ENCODE assay signal across 2 cellular contexts in genomic region chr16:11334831-11335404, GRCh38.
TF ChIP-seq lines count a peak whose summit lies in the region.

No MANE protein-coding gene starts in this region.

TF ChIP-seq in IMR-90, 13 proteins besides CTCF, POLR2A, EP300 and RAD21:
- TF ChIP-seq SMC3 (IDR thresholded peaks at IDR 0.05; ENCODE audit: low read depth, low read length): no peak
- TF ChIP-seq FOS (IDR thresholded peaks at IDR 0.05; ENCODE audit: low read depth, low read length): no peak
- no peak for TF ChIP-seq NFE2L2 (IDR thresholded peaks at IDR 0.05; ENCODE audit: low read depth, low read length)
- no peak for TF ChIP-seq MXI1 (IDR thresholded peaks at IDR 0.05; ENCODE audit: borderline replicate concordance, low read depth, low read length)
- TF ChIP-seq ELK1 (IDR thresholded peaks at IDR 0.05; ENCODE audit: borderline replicate concordance, low read depth, low read length): no peak
- no peak for TF ChIP-seq USF2 (IDR thresholded peaks at IDR 0.05; ENCODE audit: low read depth, low read length)
- no peak for TF ChIP-seq CEBPB (IDR thresholded peaks at IDR 0.05; ENCODE audit: low read depth, low read length)
- no peak for TF ChIP-seq RFX5 (IDR thresholded peaks at IDR 0.05; ENCODE audit: low read depth, low read length)
- no peak for TF ChIP-seq CHD1 (IDR thresholded peaks at IDR 0.05; ENCODE audit: low read depth, low read length)
- TF ChIP-seq MAFK (IDR thresholded peaks at IDR 0.05; ENCODE audit: low read depth, low read length): no peak
- no peak for TF ChIP-seq RCOR1 (IDR thresholded peaks at IDR 0.05; ENCODE audit: insufficient replicate concordance, low read length)
- no peak for TF ChIP-seq MAZ (IDR thresholded peaks at IDR 0.05; ENCODE audit: borderline replicate concordance, low read depth, low read length)
- TF ChIP-seq BHLHE40 (IDR thresholded peaks at IDR 0.05; ENCODE audit: low read depth, low read length): no peak

TF ChIP-seq in K562, 482 proteins besides CTCF, POLR2A, EP300 and RAD21:
- TF ChIP-seq KAT8 (IDR thresholded peaks at IDR 0.05; ENCODE audit: low read depth) (no peak), RCOR1 (IDR thresholded peaks at IDR 0.05; ENCODE audit: borderline replicate concordance in 1 of 2, low read depth in 2 of 2, low read length in 2 of 2) (no peak), TRIM24 (IDR thresholded peaks at IDR 0.05) (peak; percentile 36 to 62; a peak in 3 of 4 replicates), KLF13 (tag; IDR thresholded peaks at IDR 0.05; ENCODE audit: borderline replicate concordance, low read depth) (no peak), XRCC4 (IDR thresholded peaks at IDR 0.05; ENCODE audit: extremely low read depth, insufficient read depth, insufficient read length) (no peak), U2AF1 (optimal IDR thresholded peaks at IDR 0.05; ENCODE audit: low read depth, low read length) (no peak), SAFB (IDR thresholded peaks at IDR 0.05; ENCODE audit: borderline replicate concordance, low read depth, low read length) (no peak), GTF2E2 (tag; IDR thresholded peaks at IDR 0.05) (no peak), TSC22D4 (tag; IDR thresholded peaks at IDR 0.05) (no peak), CBX3 (IDR thresholded peaks at IDR 0.05; ENCODE audit: borderline replicate concordance in 1 of 2, low read length in 2 of 2) (peak in 1 of 2 experiments; percentile 65; a peak in 1 of 3 replicates), TEAD1 (CRISPR knock-in tag; IDR thresholded peaks at IDR 0.05) (no peak), ZNF316 (IDR thresholded peaks at IDR 0.05) (peak; percentile 84), ZNF766 (CRISPR knock-in tag; conservative IDR thresholded peaks at IDR 0.05) (peak; percentile 98), C11orf30 (IDR thresholded peaks at IDR 0.05; ENCODE audit: low read depth) (no peak), FOSL1 (tag; conservative IDR thresholded peaks at IDR 0.05) (no peak), DIDO1 (tag; IDR thresholded peaks at IDR 0.05; ENCODE audit: low read depth) (no peak), HOXB6 (CRISPR knock-in tag; IDR thresholded peaks at IDR 0.05; ENCODE audit: borderline replicate concordance) (no peak), NR2F6 (CRISPR knock-in tag; IDR thresholded peaks at IDR 0.05) (no peak), TSHZ1 (CRISPR knock-in tag; IDR thresholded peaks at IDR 0.05) (no peak), TRIM28 (IDR thresholded peaks at IDR 0.05) (peak; percentile 92), ZNF121 (CRISPR knock-in tag; conservative IDR thresholded peaks at IDR 0.05) (no peak), ZNF133 (CRISPR knock-in tag; IDR thresholded peaks at IDR 0.05) (no peak)
